Comparison of ENCODE assay signal across 9 cellular contexts in the genomic region with DNA sequence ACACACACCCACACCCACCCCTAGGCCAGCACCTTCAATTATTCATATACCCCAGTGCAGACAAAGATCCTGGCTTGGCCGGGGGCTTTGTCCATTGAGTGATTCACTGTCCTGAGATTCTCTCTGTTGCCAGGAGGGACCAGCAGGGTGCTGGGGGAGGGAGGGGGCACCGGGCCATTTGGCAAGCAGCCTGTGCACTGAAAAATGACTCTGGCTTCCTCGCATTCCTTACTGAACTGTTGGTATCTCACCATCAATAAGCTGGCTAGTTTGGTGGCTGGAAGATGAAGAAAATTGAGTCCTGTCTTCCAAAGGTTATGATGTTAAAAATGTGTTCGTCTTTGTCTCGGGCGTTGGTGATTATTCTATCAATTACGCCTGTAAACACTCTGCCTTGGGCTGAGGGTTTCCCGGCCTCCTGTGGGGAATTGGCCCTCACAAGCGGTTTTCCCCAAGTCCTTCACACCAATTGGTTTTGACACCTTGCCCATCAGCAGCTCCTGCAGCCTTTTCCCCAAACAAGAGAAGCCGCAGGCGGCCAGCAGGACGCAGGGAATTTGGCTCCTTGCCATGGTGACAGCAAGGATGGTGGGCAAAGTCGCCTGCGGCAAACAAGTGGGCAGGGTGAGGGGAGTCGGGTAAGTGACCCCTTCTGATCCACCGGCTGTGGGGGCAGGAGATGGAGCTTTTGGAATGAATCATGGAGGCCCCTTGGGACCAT. TPM values are rescaled to one million over a fixed set of nuclear protein-coding genes. Genes with fewer than 3 reads are reported as not detected.
A peak's percentile ranks its signal among the peaks of the same experiment; 100 is the strongest.
DNase-seq lines count a peak whose midpoint lies in the region; ATAC-seq, FAIRE-seq and TF ChIP-seq lines count a peak whose summit lies in the region.
"Had no signal": no experiment of that assay in that cellular context is flagged by ENCODE, and none has a peak within 500 bp of the region (broad histone marks: within the 10 kb centered on the region; RNA-seq: fewer than 3 reads in every experiment).

No MANE protein-coding gene starts in this region.

- H3K9ac ChIP-seq in H1 (replicated peaks in 1 of 4; ENCODE audit: extremely low read depth in 1 of 4, low read depth in 3 of 4, low read length in 3 of 4): no peak overlapping the region

- WGBS in H1 (ENCODE audit: extremely low coverage in 1 of 2, insufficient coverage in 1 of 2, insufficient read length in 1 of 2, insufficient replicate concordance in 2 of 2, low coverage in 1 of 2, low lambda C conversion rate in 2 of 2, missing lambda C conversion rate in 1 of 2), 2 experiments: 68% methylated on average over 16 of the region's 16 CpGs; no CpG with 5 or more reads in 1 of the 2 experiments
- WGBS in small intestine, 3 donors: 33 to 41% (median 36%) methylated on average over 16 of the region's 16 CpGs

- FAIRE-seq in H1 (lab: Jason Lieb, UNC) (no peak), small intestine (lab: Jason Lieb, UNC) (no peak)

- H3K27me3 ChIP-seq in H1 (replicated peaks in 1 of 4; ENCODE audit: control insufficient read depth in 3 of 4, extremely low read depth in 1 of 4, insufficient read depth in 3 of 4, low read length in 3 of 4) (no peaks in the 10 kb centered on the region; a peak in 2 of 7 replicates), small intestine (ENCODE audit: control insufficient read depth in 2 of 2, insufficient read depth in 2 of 2, low read length in 2 of 2) (peaks cover 9 to 13% of the 10 kb centered on the region in 2 donors)

- no peak overlapping the region for H4K91ac ChIP-seq in H1 (replicated peaks; ENCODE audit: insufficient read length, low read length)

- no peak overlapping the region for H3K4ac ChIP-seq in H1 (replicated peaks; ENCODE audit: insufficient read length, low read depth, low read length)

- no peak overlapping the region for H3K27ac ChIP-seq in H1 (ENCODE audit: low read depth, low read length)
- H3K27ac ChIP-seq in small intestine (ENCODE audit: low read depth in 1 of 2, low read length in 1 of 2): no peak overlapping the region

- no peak overlapping the region for H3K23ac ChIP-seq in H1 (ENCODE audit: insufficient read length)

- peak overlapping the region; percentile 19; the same call in 1 of the 2 replicates for H3K18ac ChIP-seq in H1 (ENCODE audit: extremely low read depth, low read length)

- peaks cover 5% of the 10 kb centered on the region for H3K4me1 Mint-ChIP-seq in activated naive CD4-positive, alpha-beta T cell treated with anti-CD3 and anti-CD28 coated beads, Interleukin-2, amount 10 ng/mL, durations not matched to agents 7 days and 5 days

- H2BK5ac ChIP-seq in H1 (ENCODE audit: low read depth, low read length): no peak overlapping the region

- no peak overlapping the region for H3K4me3 Mint-ChIP-seq in activated naive CD4-positive, alpha-beta T cell treated with anti-CD3 and anti-CD28 coated beads, Interleukin-2, amount 10 ng/mL, durations not matched to agents 7 days and 5 days
- H3K4me3 Mint-ChIP-seq: T-helper 1 cell treated with Interleukin-12 subunit alpha and Interleukin-12 subunit beta and Interleukin-4 antibody, amounts not matched to agents 30 μg/mL and 1 μg/mL, for 36 hours had no signal

- H3K4me2 ChIP-seq in H1 (ENCODE audit: insufficient read depth in 1 of 2, low read depth in 2 of 2, low read length in 2 of 2): peak overlapping the region; percentile 7 to 44; a peak in 2 of 4 replicates

- ATAC-seq in GM21576 (IDR thresholded peaks at IDR 0.05; ENCODE audit: unreplicated experiment): no peak

- H2BK15ac ChIP-seq in H1 (ENCODE audit: low read length): 0 out of 2 replicates have a peak overlapping the region, but pooled peaks have one; percentile 29

- DNase-seq in HCEC 1CT (peak; percentile 65), NCI-H446 treated with DMSO at 0.1 percent for 48 hours (lab: John Stamatoyannopoulos, UW) (peak; percentile 83), H1 (ENCODE audit: low read depth in 1 of 2, low spot score in 2 of 2) (no peak), skeletal muscle cell (ENCODE audit: low read depth) (peak; percentile 51), small intestine (no peak)
- no peak for DNase-seq in activated naive CD4-positive, alpha-beta T cell treated with anti-CD3 and anti-CD28 coated beads, Interleukin-2, amount 10 ng/mL, durations not matched to agents 7 days and 5 days
- DNase-seq: midbrain had no signal

- no peak for TF ChIP-seq EP300 in H1 (IDR thresholded peaks at IDR 0.05; ENCODE audit: borderline replicate concordance in 1 of 2, low read depth in 2 of 2, low read length in 2 of 2)

- no peak for TF ChIP-seq CTCF in H1 (IDR thresholded peaks at IDR 0.05; ENCODE audit: control extremely low read depth in 1 of 3, insufficient read depth in 1 of 3, low read depth in 1 of 3, low read length in 3 of 3)

- no peak overlapping the region for H2BK12ac ChIP-seq in H1 (ENCODE audit: low read depth, low read length)

- no peak overlapping the region for H2AFZ ChIP-seq in H1 (ENCODE audit: low read length)

- no peaks in the 10 kb centered on the region for H3K79me1 ChIP-seq in H1 (ENCODE audit: low read depth, low read length)

- H3K79me2 ChIP-seq in H1 (ENCODE audit: control insufficient read depth in 1 of 2, insufficient read depth in 2 of 2, low read length in 2 of 2): no peaks in the 10 kb centered on the region

- peaks cover 2% of the 10 kb centered on the region; the same call in 1 of the 2 replicates for H3K23me2 ChIP-seq in H1 (ENCODE audit: low read depth, low read length)

- peak overlapping the region; percentile 23; the same call in 1 of the 2 replicates for H2BK20ac ChIP-seq in H1 (ENCODE audit: low read length)

- H4K20me1 ChIP-seq in H1 (replicated peaks in 1 of 2; ENCODE audit: control insufficient read depth in 1 of 2, insufficient read depth in 2 of 2, low read length in 2 of 2): peaks cover 0 to 2% of the 10 kb centered on the region in 2 experiments

- H3K4me1 ChIP-seq in H1 (replicated peaks in 1 of 4; ENCODE audit: control insufficient read depth in 3 of 4, insufficient read depth in 4 of 4, low read length in 3 of 4): peaks cover 13 to 35% (median 25%) of the 10 kb centered on the region in 4 experiments; a peak in 6 of 7 replicates
- no peaks in the 10 kb centered on the region for H3K4me1 ChIP-seq in small intestine (ENCODE audit: control insufficient read depth in 2 of 2, insufficient read depth in 1 of 2, low read depth in 1 of 2, low read length in 1 of 2)

- POLR2A ChIA-PET in H1 (lab: Charles Lee; ENCODE audit: partially characterized antibody): interaction anchor here (0.9 to 1.0 kb wide), 3 partner anchors 17 to 527 kb away, joined by 3 read pairs; partner anchors contain the start of gene SNHG17

- H3K14ac ChIP-seq in H1 (ENCODE audit: insufficient read length): no peak overlapping the region

- no peak overlapping the region for H4K5ac ChIP-seq in H1 (ENCODE audit: insufficient read length, low read depth, low read length)

- no peaks in the 10 kb centered on the region for H3K36me3 ChIP-seq in H1 (ENCODE audit: control insufficient read depth in 2 of 4, insufficient read depth in 4 of 4, low read length in 3 of 4)
- H3K36me3 ChIP-seq in small intestine (ENCODE audit: control insufficient read depth in 2 of 2, insufficient read depth in 2 of 2, low read length in 2 of 2): no peaks in the 10 kb centered on the region

- CTCF ChIA-PET in H1 (lab: Charles Lee; ENCODE audit: partially characterized antibody): interaction anchor here (1.0 to 2.1 kb wide), 7 partner anchors 8 to 344 kb away, joined by 3 to 9 read pairs (median 4); no protein-coding TSS in a partner anchor
- CTCF ChIA-PET in activated naive CD4-positive, alpha-beta T cell treated with anti-CD3 and anti-CD28 coated beads, Interleukin-2, amount 10 ng/mL, durations not matched to agents 7 days and 5 days (lab: Charles Lee): no interaction called here

- H3K4me3 ChIP-seq in H1 (ENCODE audit: extremely low read depth in 1 of 4, insufficient read depth in 2 of 4, low read depth in 3 of 4, low read length in 4 of 4) (no peak overlapping the region), skeletal muscle cell (ENCODE audit: low read depth, low read length) (no peak overlapping the region), small intestine (ENCODE audit: low read depth in 1 of 2, low read length in 2 of 2) (no peak overlapping the region)

- no peak overlapping the region for H3K56ac ChIP-seq in H1 (replicated peaks; ENCODE audit: insufficient read length, low read depth, low read length)

- H3K27me3 Mint-ChIP-seq in activated naive CD4-positive, alpha-beta T cell treated with anti-CD3 and anti-CD28 coated beads, Interleukin-2, amount 10 ng/mL, durations not matched to agents 7 days and 5 days: peaks cover 87% of the 10 kb centered on the region

- TF ChIP-seq POLR2A in H1 (IDR thresholded peaks at IDR 0.05; ENCODE audit: control extremely low read depth in 1 of 2, low read depth in 2 of 2, low read length in 2 of 2): no peak

- no peak for TF ChIP-seq RAD21 in H1 (IDR thresholded peaks at IDR 0.05 in 1 of 2, conservative IDR thresholded peaks at IDR 0.05 in 1 of 2; ENCODE audit: low read depth in 2 of 2, low read length in 2 of 2)

- H2BK120ac ChIP-seq in H1 (replicated peaks; ENCODE audit: low read depth, low read length): peak overlapping the region; percentile 14

- no peak overlapping the region for H2AK5ac ChIP-seq in H1 (ENCODE audit: low read depth, low read length)

- H3K27ac Mint-ChIP-seq in activated naive CD4-positive, alpha-beta T cell treated with anti-CD3 and anti-CD28 coated beads, Interleukin-2, amount 10 ng/mL, durations not matched to agents 7 days and 5 days: no peak overlapping the region
- H3K27ac Mint-ChIP-seq: T-helper 1 cell treated with Interleukin-12 subunit alpha and Interleukin-12 subunit beta and Interleukin-4 antibody, amounts not matched to agents 30 μg/mL and 1 μg/mL, for 36 hours had no signal

- H3K9me3 ChIP-seq in H1 (ENCODE audit: insufficient read depth in 2 of 2, low read depth in 1 of 2, low read length in 1 of 2) (no peaks in the 10 kb centered on the region), small intestine (ENCODE audit: control insufficient read depth, low read depth) (no peaks in the 10 kb centered on the region)

- H3K36me3 Mint-ChIP-seq in activated naive CD4-positive, alpha-beta T cell treated with anti-CD3 and anti-CD28 coated beads, Interleukin-2, amount 10 ng/mL, durations not matched to agents 7 days and 5 days: no peaks in the 10 kb centered on the region

- H3K9me3 Mint-ChIP-seq in activated naive CD4-positive, alpha-beta T cell treated with anti-CD3 and anti-CD28 coated beads, Interleukin-2, amount 10 ng/mL, durations not matched to agents 7 days and 5 days: no peaks in the 10 kb centered on the region
- H3K9me3 Mint-ChIP-seq: T-helper 1 cell treated with Interleukin-12 subunit alpha and Interleukin-12 subunit beta and Interleukin-4 antibody, amounts not matched to agents 30 μg/mL and 1 μg/mL, for 36 hours had no signal

- H4K8ac ChIP-seq in H1 (ENCODE audit: extremely low read depth, insufficient read depth, low read length): no peak overlapping the region

RNA-seq across cellular contexts. Expression of gene VSTM2L, which starts 4.9 kb away (rescaled TPM):
- 1.3 and 1.6 TPM in 2 replicates for total RNA-seq in H1 (2021; fragmentation: NEBNext Ultra II Directional; extraction: Animal tissue kit (Norgen Biotek cat#: 25700))
- polyA plus RNA-seq in H1 (2011; rRNA removed) (2.6 and 3.2 TPM in 2 replicates), small intestine (1 to 10 TPM in 1 of 3 donors, under 1 TPM in 2; 0.67 to 1.5 (median 0.81) TPM)
- polyA plus RNA-seq in H1 (2011; cell fraction: cytosol; rRNA removed): 1.8 TPM
- 1.5 TPM for polyA plus RNA-seq in H1 (2011; cell fraction: nucleus; rRNA removed)
- polyA plus RNA-seq in H1 (2012, experiment 1 of 2): 0.87 to 2.5 TPM (median 1.9 TPM) in 4 replicates
- 1.5 TPM for polyA plus RNA-seq in H1 (2012, experiment 2 of 2)
- polyA plus RNA-seq in H1 (2013, experiment 1 of 2): 1.6 TPM
- 1.7 TPM for polyA plus RNA-seq in H1 (2013, experiment 2 of 2)
- 0.27 and 0.32 TPM in 2 replicates for polyA minus RNA-seq in H1 (2011; rRNA and poly(A)+ RNA removed)
- polyA minus RNA-seq in H1 (2011; cell fraction: cytosol; rRNA and poly(A)+ RNA removed): not detected
- polyA minus RNA-seq in H1 (2011; cell fraction: nucleus; rRNA and poly(A)+ RNA removed): 0.60 TPM

Comparison
In these comparisons a context has a peak if more than half of its experiments do, and no peak if none do; other contexts are left out.
1. DNase-seq: peak in HCEC 1CT (single experiment), NCI-H446 treated with DMSO at 0.1 percent for 48 hours (single experiment) and skeletal muscle cell (single experiment); none in H1 (0 of 2), small intestine (single experiment) and activated naive CD4-positive, alpha-beta T cell treated with anti-CD3 and anti-CD28 coated beads, Interleukin-2, amount 10 ng/mL, durations not matched to agents 7 days and 5 days (single experiment).